Comparison of ENCODE assay signal across 8 cellular contexts in the genomic region with DNA sequence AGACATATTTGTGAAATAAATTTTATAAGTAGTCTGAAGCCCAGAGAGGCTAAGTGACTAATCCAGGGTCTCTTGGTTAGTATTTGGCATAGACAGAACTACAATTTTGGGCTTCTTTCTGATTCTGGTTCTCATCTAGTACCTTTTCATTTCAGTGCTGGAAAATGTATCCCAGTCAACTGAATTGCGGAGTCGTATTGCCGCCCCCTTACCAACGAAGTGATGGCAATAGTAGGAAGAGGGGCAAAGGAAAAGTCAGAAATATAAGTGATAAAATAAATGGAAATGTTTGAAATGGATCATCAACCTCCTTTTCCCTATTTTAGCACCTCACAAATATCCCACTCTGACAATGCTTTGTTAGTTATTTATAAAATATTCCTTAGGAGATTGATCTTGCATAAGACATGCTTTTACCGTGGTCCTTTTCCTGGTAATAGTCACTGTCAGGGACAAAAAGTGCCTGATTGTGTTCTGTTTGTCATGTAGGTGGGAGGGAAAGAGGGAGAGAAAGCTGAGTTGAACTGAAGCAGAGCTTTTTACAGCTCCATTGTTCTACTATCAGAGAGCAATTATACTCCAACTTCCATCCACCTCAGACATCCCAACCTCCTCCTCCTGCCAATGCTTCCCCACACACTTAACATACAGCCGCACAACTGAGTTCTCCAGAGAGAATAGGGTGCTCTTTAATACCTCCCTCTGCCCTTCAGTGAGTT. TPM values are rescaled to one million over a fixed set of nuclear protein-coding genes. Genes with fewer than 3 reads are reported as not detected.
DNase-seq lines count a peak whose midpoint lies in the region; ATAC-seq and TF ChIP-seq lines count a peak whose summit lies in the region.
"Not testable (repeated sequence)": the region's sequence is repeated elsewhere in the genome, so short reads cannot be mapped to it uniquely, and the experiment has no call there.

No MANE protein-coding gene starts in this region.

- not testable (repeated sequence) for H3K27me3 Mint-ChIP-seq in CD14-positive monocyte (ENCODE audit: low read depth in 3 of 3); T-cell; activated T-cell treated with anti-CD3 and anti-CD28 coated beads, Interleukin-2, amount 50 U/mL, for 24 hours

- POLR2A ChIA-PET in T-cell (lab: Charles Lee): not testable (repeated sequence)

- intact Hi-C loops in CD14-positive monocyte (cut with micrococcal nuclease); mucosa of descending colon (cut with DNase I, micrococcal nuclease): not testable (repeated sequence)

- ATAC-seq in T-cell (replicated peaks in 1 of 4): not testable (repeated sequence)
- peak; percentile 58 for ATAC-seq in mucosa of descending colon

- H3K27ac Mint-ChIP-seq in CD14-positive monocyte: peak overlapping the region in 5 of 7 donors; percentile 61 to 95 (median 75)
- H3K27ac Mint-ChIP-seq in T-cell: peak overlapping the region; percentile 46 to 48
- H3K27ac Mint-ChIP-seq in activated T-cell treated with anti-CD3 and anti-CD28 coated beads, Interleukin-2, amount 50 U/mL, for 24 hours: peak overlapping the region; percentile 30

- H3K9me3 Mint-ChIP-seq in CD14-positive monocyte; T-cell; activated T-cell treated with anti-CD3 and anti-CD28 coated beads, Interleukin-2, amount 50 U/mL, for 24 hours: not testable (repeated sequence)

- H3K4me3 Mint-ChIP-seq in CD14-positive monocyte; T-cell; activated T-cell treated with anti-CD3 and anti-CD28 coated beads, Interleukin-2, amount 50 U/mL, for 24 hours: not testable (repeated sequence)

- TF ChIP-seq CTCF in CD14-positive monocyte (IDR thresholded peaks at IDR 0.05); mucosa of descending colon (IDR thresholded peaks at IDR 0.05): not testable (repeated sequence)

- H3K4me1 Mint-ChIP-seq in CD14-positive monocyte (peaks cover 62% of the 10 kb centered on the region), T-cell (peaks cover 84 to 90% (median 90%) of the 10 kb centered on the region in 3 donors)
- peaks cover 86% of the 10 kb centered on the region for H3K4me1 Mint-ChIP-seq in activated T-cell treated with anti-CD3 and anti-CD28 coated beads, Interleukin-2, amount 50 U/mL, for 24 hours (ENCODE audit: low read depth)

- not testable (repeated sequence) for H3K36me3 ChIP-seq in mucosa of descending colon (ENCODE audit: low read depth)

- CTCF ChIA-PET in T-cell (lab: Charles Lee): not testable (repeated sequence)

- H3K9me3 ChIP-seq in mucosa of descending colon: not testable (repeated sequence)

- H3K4me1 ChIP-seq in mucosa of descending colon (ENCODE audit: low read depth): not testable (repeated sequence)

- H3K4me3 ChIP-seq in mucosa of descending colon: not testable (repeated sequence)

- H3K27ac ChIP-seq in epithelial cell of prostate: peak overlapping the region; percentile 69
- H3K27ac ChIP-seq in substantia nigra (ENCODE audit: low read depth, low read length, poor library complexity, severe bottlenecking): peak overlapping the region; percentile 59

- H3K36me3 Mint-ChIP-seq in CD14-positive monocyte (peaks cover 20 to 34% of the 10 kb centered on the region in 2 donors), T-cell (peaks cover 10% of the 10 kb centered on the region)
- peaks cover 14% of the 10 kb centered on the region for H3K36me3 Mint-ChIP-seq in activated T-cell treated with anti-CD3 and anti-CD28 coated beads, Interleukin-2, amount 50 U/mL, for 24 hours (ENCODE audit: low read depth)

- DNase-seq in CD14-positive monocyte (ENCODE audit: low spot score); T-cell; activated T-cell treated with anti-CD3 and anti-CD28 coated beads, Interleukin-2, amount 50 U/mL, for 24 hours; epithelial cell of prostate (ENCODE audit: low read depth, low spot score); mucosa of descending colon: not testable (repeated sequence)
- peak; percentile 28 for DNase-seq in NCI-H1105 treated with DMSO at 0.1 percent for 48 hours (lab: John Stamatoyannopoulos, UW)
- DNase-seq in astrocyte of the hippocampus (ENCODE audit: low read depth, low spot score): peak; percentile 25
- DNase-seq in substantia nigra (lab: John Stamatoyannopoulos, UW): peak in 1 of 49 donors; percentile 3

RNA-seq across cellular contexts. Expression of a gene that starts 6.8 kb away (rescaled TPM):
- polyA plus RNA-seq in CD14-positive monocyte: 10 to 100 TPM in 1 of 2 donors, 1 to 10 TPM in 1; 6.9 to 11.1 TPM
- total RNA-seq in T-cell (10 to 100 TPM; 18.9 to 24.6 (median 21.1) TPM), mucosa of descending colon (10 to 100 TPM; 12.9 to 19.1 (median 16.4) TPM)
